1 cellular context compared by ENCODE assay signal in genomic region chr17:63356275-63356905, GRCh38.
TF ChIP-seq lines count a peak whose summit lies in the region.

No MANE protein-coding gene starts in this region.

TF ChIP-seq in HEK293, 187 proteins besides CTCF, POLR2A, EP300 and RAD21 (continued from another document):
- no peak for TF ChIP-seq ZNF639 (tag by site-specific recombination; IDR thresholded peaks at IDR 0.05)
- no peak for TF ChIP-seq HOXC10 (CRISPR knock-in tag; IDR thresholded peaks at IDR 0.05)
- no peak for TF ChIP-seq ZNF645 (tag by site-specific recombination; IDR thresholded peaks at IDR 0.05)
- 0 out of 2 replicates have a peak, but pooled peaks have one; percentile 33 for TF ChIP-seq ZNF366 (tag by site-specific recombination; conservative IDR thresholded peaks at IDR 0.05)
- TF ChIP-seq ZNF529 (tag by site-specific recombination; IDR thresholded peaks at IDR 0.05; ENCODE audit: insufficient replicate concordance), result no peak
- no peak for TF ChIP-seq ZNF423 (tag by site-specific recombination; IDR thresholded peaks at IDR 0.05)
- no peak for TF ChIP-seq ZNF670 (tag by site-specific recombination; IDR thresholded peaks at IDR 0.05; ENCODE audit: low read depth)
- no peak for TF ChIP-seq ZNF621 (tag by site-specific recombination; IDR thresholded peaks at IDR 0.05)
- TF ChIP-seq ZSCAN4 (tag by site-specific recombination; IDR thresholded peaks at IDR 0.05), result no peak
- TF ChIP-seq ZNF19 (tag by site-specific recombination; IDR thresholded peaks at IDR 0.05; ENCODE audit: low read depth), result no peak
- TF ChIP-seq SP7 (tag by site-specific recombination; IDR thresholded peaks at IDR 0.05), result no peak
- TF ChIP-seq ZNF830 (tag by site-specific recombination; IDR thresholded peaks at IDR 0.05; ENCODE audit: low read depth), result no peak
- TF ChIP-seq GLIS1 (tag by site-specific recombination; IDR thresholded peaks at IDR 0.05), result no peak
